In genomic region chr3:48472673-48472922, GRCh38 we compare ENCODE assay signal across 8 cellular contexts. TPM values are rescaled to one million over a fixed set of nuclear protein-coding genes. Genes with fewer than 3 reads are reported as not detected.
DNase-seq lines count a peak whose midpoint lies in the region; ATAC-seq and TF ChIP-seq lines count a peak whose summit lies in the region.

No MANE protein-coding gene starts in this region.

- no peaks in the 10 kb centered on the region for H3K27me3 Mint-ChIP-seq in effector memory CD8-positive, alpha-beta T cell
- H3K27me3 Mint-ChIP-seq in natural killer cell treated with Interleukin-12 subunit alpha and Interleukin-12 subunit beta and Interleukin-15 and Interleukin-18, amount 100 ng/mL, for 72 hours, result no peaks in the 10 kb centered on the region

- peaks cover 44% of the 10 kb centered on the region for H3K36me3 Mint-ChIP-seq in effector memory CD8-positive, alpha-beta T cell (ENCODE audit: insufficient read depth)
- H3K36me3 Mint-ChIP-seq in natural killer cell treated with Interleukin-12 subunit alpha and Interleukin-12 subunit beta and Interleukin-15 and Interleukin-18, amount 100 ng/mL, for 72 hours, result no peaks in the 10 kb centered on the region

- H3K27ac ChIP-seq in MM.1S (ENCODE audit: low read length), result peak overlapping the region; percentile 89

- no peaks in the 10 kb centered on the region for H4K20me1 ChIP-seq in MM.1S (ENCODE audit: insufficient read depth, low read length)

- peak overlapping the region; percentile 98 to 100 for H3K27ac Mint-ChIP-seq in effector memory CD8-positive, alpha-beta T cell
- peak overlapping the region; percentile 96 to 100 for H3K27ac Mint-ChIP-seq in natural killer cell treated with Interleukin-12 subunit alpha and Interleukin-12 subunit beta and Interleukin-15 and Interleukin-18, amount 100 ng/mL, for 72 hours

- 0 out of 2 replicates have a peak, but pooled peaks cover 7% of the 10 kb centered on the region for H3F3A ChIP-seq in MM.1S (ENCODE audit: insufficient read depth, low read length)

- H3K9ac ChIP-seq in MM.1S (ENCODE audit: low read length), result peak overlapping the region; percentile 80

- H2AFZ ChIP-seq in MM.1S (ENCODE audit: low read length), result peak overlapping the region; percentile 3; the same call in 1 of the 2 replicates

- no peaks in the 10 kb centered on the region for H3K9me2 ChIP-seq in MM.1S (replicated peaks; ENCODE audit: insufficient read depth, low read length)

- no peak for TF ChIP-seq CTCF in MM.1S (IDR thresholded peaks at IDR 0.05; ENCODE audit: low read length)

- DNase-seq in MM.1S, result no peak
- no peak for DNase-seq in effector memory CD8-positive, alpha-beta T cell
- DNase-seq in natural killer cell treated with Interleukin-12 subunit alpha and Interleukin-12 subunit beta and Interleukin-15 and Interleukin-18, amount 100 ng/mL, for 72 hours (ENCODE audit: low spot score), result no peak
- DNase-seq in GM19240 (ENCODE audit: insufficient read length, low spot score), result no peak
- DNase-seq in NCI-H1048 (lab: John Stamatoyannopoulos, UW), result no peak
- DNase-seq in NCI-H446 treated with DMSO at 0.1 percent for 48 hours (lab: John Stamatoyannopoulos, UW), result no peak
- no peak for DNase-seq in NAMALWA (ENCODE audit: low spot score)

- no peaks in the 10 kb centered on the region for H3K36me3 ChIP-seq in MM.1S (replicated peaks; ENCODE audit: insufficient read depth, low read length)

- H3K9me3 ChIP-seq in MM.1S (replicated peaks; ENCODE audit: insufficient read depth, low read length), result no peaks in the 10 kb centered on the region

- peak; percentile 29 for ATAC-seq in GM19467 (IDR thresholded peaks at IDR 0.05; ENCODE audit: unreplicated experiment)
- no peak for ATAC-seq in effector memory CD8-positive, alpha-beta T cell (replicated peaks)
- peak in 1 of 2 donors; percentile 33 for ATAC-seq in natural killer cell treated with Interleukin-12 subunit alpha and Interleukin-12 subunit beta and Interleukin-15 and Interleukin-18, amount 100 ng/mL, for 72 hours

- H3K4me1 Mint-ChIP-seq in effector memory CD8-positive, alpha-beta T cell (ENCODE audit: low read depth in 2 of 2), result peaks cover 44 to 46% of the 10 kb centered on the region in 2 donors
- peaks cover 46 to 47% of the 10 kb centered on the region in 2 donors for H3K4me1 Mint-ChIP-seq in natural killer cell treated with Interleukin-12 subunit alpha and Interleukin-12 subunit beta and Interleukin-15 and Interleukin-18, amount 100 ng/mL, for 72 hours (ENCODE audit: low read depth in 2 of 2)

- no peaks in the 10 kb centered on the region for H3K9me3 Mint-ChIP-seq in effector memory CD8-positive, alpha-beta T cell
- H3K9me3 Mint-ChIP-seq in natural killer cell treated with Interleukin-12 subunit alpha and Interleukin-12 subunit beta and Interleukin-15 and Interleukin-18, amount 100 ng/mL, for 72 hours, result no peaks in the 10 kb centered on the region

- peak overlapping the region; percentile 32 for H3K4me2 ChIP-seq in MM.1S (ENCODE audit: low read depth, low read length)

- H3K4me3 ChIP-seq in MM.1S (ENCODE audit: low read length), result peak overlapping the region; percentile 60

- peaks cover 13% of the 10 kb centered on the region for H3K4me1 ChIP-seq in MM.1S (ENCODE audit: low read length)

- peaks cover 47% of the 10 kb centered on the region for H3K79me2 ChIP-seq in MM.1S (ENCODE audit: low read length)

- no peaks in the 10 kb centered on the region for H3K27me3 ChIP-seq in MM.1S (replicated peaks; ENCODE audit: insufficient read depth, low read length)

- peak overlapping the region; percentile 86 to 94 for H3K4me3 Mint-ChIP-seq in effector memory CD8-positive, alpha-beta T cell
- H3K4me3 Mint-ChIP-seq in natural killer cell treated with Interleukin-12 subunit alpha and Interleukin-12 subunit beta and Interleukin-15 and Interleukin-18, amount 100 ng/mL, for 72 hours, result peak overlapping the region; percentile 97

RNA-seq across cellular contexts. Expression of gene ATRIP, which starts 26.1 kb away (rescaled TPM):
- total RNA-seq in natural killer cell treated with Interleukin-12 subunit alpha and Interleukin-12 subunit beta and Interleukin-15 and Interleukin-18, amount 100 ng/mL, for 72 hours, result 10 to 100 TPM; 14.0 to 26.2 TPM

RNA-seq across cellular contexts. Expression of gene SHISA5, which starts 31.4 kb away (rescaled TPM):
- 100 to 1,000 TPM in 1 of 2 donors, 10 to 100 TPM in 1; 88.4 to 126 TPM for total RNA-seq in natural killer cell treated with Interleukin-12 subunit alpha and Interleukin-12 subunit beta and Interleukin-15 and Interleukin-18, amount 100 ng/mL, for 72 hours

RNA-seq across cellular contexts. Expression of gene TMA7, which starts 32.5 kb away (rescaled TPM):
- total RNA-seq in natural killer cell treated with Interleukin-12 subunit alpha and Interleukin-12 subunit beta and Interleukin-15 and Interleukin-18, amount 100 ng/mL, for 72 hours, result 100 to 1,000 TPM; 202 to 217 TPM

RNA-seq across cellular contexts. Expression of gene CCDC51, which starts 32.7 kb away (rescaled TPM):
- 10 to 100 TPM; 13.0 to 23.3 TPM for total RNA-seq in natural killer cell treated with Interleukin-12 subunit alpha and Interleukin-12 subunit beta and Interleukin-15 and Interleukin-18, amount 100 ng/mL, for 72 hours

RNA-seq across cellular contexts. Expression of gene PLXNB1, which starts 42.7 kb away (rescaled TPM):
- 1 to 10 TPM; 5.9 to 9.6 TPM for total RNA-seq in natural killer cell treated with Interleukin-12 subunit alpha and Interleukin-12 subunit beta and Interleukin-15 and Interleukin-18, amount 100 ng/mL, for 72 hours
